Comparison of ENCODE assay signal across 1 cellular context in the genomic region with DNA sequence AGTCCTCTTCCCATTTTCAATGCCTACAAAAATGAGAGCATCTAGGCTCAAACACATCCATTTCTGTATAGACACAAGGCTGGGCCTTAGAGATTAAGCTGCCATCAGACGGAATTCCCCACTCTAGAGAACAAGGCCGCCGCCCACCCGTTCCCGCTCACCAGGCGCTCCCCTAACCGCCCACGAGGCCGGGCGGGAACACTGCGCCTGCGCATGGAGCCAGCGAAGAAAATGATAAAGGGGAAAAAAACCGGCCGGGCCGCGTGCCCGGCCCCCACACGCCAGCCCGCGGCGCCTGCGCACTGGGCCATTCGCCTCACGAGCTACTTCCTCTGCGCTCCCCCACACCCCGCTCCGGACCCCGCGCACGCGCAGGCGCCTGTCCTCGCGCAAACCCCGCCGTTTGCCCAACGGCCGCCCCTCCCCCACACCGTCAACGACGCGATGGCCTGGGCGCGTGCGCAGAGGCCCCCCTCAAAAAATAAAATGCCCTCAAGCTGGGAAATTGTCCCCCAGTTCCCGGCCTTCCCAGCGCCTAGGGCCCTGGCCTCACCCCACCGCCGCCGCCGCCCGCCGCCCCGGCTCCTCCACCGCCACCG.
TF ChIP-seq lines count a peak whose summit lies in the region.

No MANE protein-coding gene starts in this region.

TF ChIP-seq in HepG2, 621 proteins besides CTCF, POLR2A, EP300 and RAD21 (continued from another document and continues in another):
- TF ChIP-seq HDAC1 (CRISPR knock-in tag; IDR thresholded peaks at IDR 0.05) (no peak; the same call in 1 of the 2 replicates), HOXA5 (CRISPR knock-in tag; IDR thresholded peaks at IDR 0.05) (no peak), ZNF562 (CRISPR knock-in tag; IDR thresholded peaks at IDR 0.05; ENCODE audit: borderline replicate concordance) (0 out of 2 replicates have a peak, but pooled peaks have one; percentile 47), ZNF44 (CRISPR knock-in tag; IDR thresholded peaks at IDR 0.05) (0 out of 2 replicates have a peak, but pooled peaks have one; percentile 15), ZNF687 (CRISPR knock-in tag; IDR thresholded peaks at IDR 0.05) (peak; percentile 97), ZNF605 (CRISPR knock-in tag; IDR thresholded peaks at IDR 0.05) (peak; percentile 32; the same call in 1 of the 2 replicates), CHD4 (IDR thresholded peaks at IDR 0.05; ENCODE audit: borderline replicate concordance, low read length) (no peak), GLI4 (CRISPR knock-in tag; IDR thresholded peaks at IDR 0.05; ENCODE audit: borderline replicate concordance) (peak; percentile 65; the same call in 1 of the 2 replicates), RBFOX2 (IDR thresholded peaks at IDR 0.05; ENCODE audit: low read depth, low read length) (no peak), CHD2 (IDR thresholded peaks at IDR 0.05; ENCODE audit: low read depth, low read length) (peak; percentile 49; the same call in 1 of the 2 replicates), SALL1 (CRISPR knock-in tag; IDR thresholded peaks at IDR 0.05) (peak; percentile 30; the same call in 1 of the 2 replicates), NFKB2 (CRISPR knock-in tag; IDR thresholded peaks at IDR 0.05; ENCODE audit: borderline replicate concordance) (peak; percentile 45; the same call in 1 of the 2 replicates), ZNF572 (CRISPR knock-in tag; IDR thresholded peaks at IDR 0.05) (no peak), NCOA2 (CRISPR knock-in tag; IDR thresholded peaks at IDR 0.05) (no peak), ZNF563 (CRISPR knock-in tag; IDR thresholded peaks at IDR 0.05) (no peak), RBAK (CRISPR knock-in tag; IDR thresholded peaks at IDR 0.05) (no peak), PAWR (CRISPR knock-in tag; IDR thresholded peaks at IDR 0.05; ENCODE audit: borderline replicate concordance) (no peak), HOXD1 (CRISPR knock-in tag; IDR thresholded peaks at IDR 0.05) (no peak), ZNF441 (CRISPR knock-in tag; IDR thresholded peaks at IDR 0.05; ENCODE audit: borderline replicate concordance) (peak; percentile 45; the same call in 1 of the 2 replicates), HOXA9 (CRISPR knock-in tag; IDR thresholded peaks at IDR 0.05; ENCODE audit: borderline replicate concordance) (peak; percentile 82; the same call in 1 of the 2 replicates), ZFP37 (CRISPR knock-in tag; IDR thresholded peaks at IDR 0.05; ENCODE audit: borderline replicate concordance) (peak; percentile 21; the same call in 1 of the 2 replicates), TEAD2 (CRISPR knock-in tag; IDR thresholded peaks at IDR 0.05) (no peak; the same call in 1 of the 2 replicates), RFX3 (CRISPR knock-in tag; IDR thresholded peaks at IDR 0.05) (no peak), ZNF383 (CRISPR knock-in tag; IDR thresholded peaks at IDR 0.05; ENCODE audit: borderline replicate concordance) (no peak), MYC (CRISPR knock-in tag; IDR thresholded peaks at IDR 0.05; ENCODE audit: borderline replicate concordance) (peak; percentile 83; the same call in 1 of the 2 replicates), MIXL1 (CRISPR knock-in tag; IDR thresholded peaks at IDR 0.05) (no peak; the same call in 1 of the 2 replicates), ZSCAN12 (CRISPR knock-in tag; IDR thresholded peaks at IDR 0.05) (0 out of 2 replicates have a peak, but pooled peaks have one; percentile 77), MEIS2 (CRISPR knock-in tag; IDR thresholded peaks at IDR 0.05) (no peak), NR2F1 (CRISPR knock-in tag; IDR thresholded peaks at IDR 0.05) (no peak), ZNF547 (CRISPR knock-in tag; IDR thresholded peaks at IDR 0.05) (no peak), SNRNP70 (IDR thresholded peaks at IDR 0.05; ENCODE audit: low read depth, low read length) (no peak), SKI (IDR thresholded peaks at IDR 0.05; ENCODE audit: partially characterized antibody) (no peak), MXD1 (CRISPR knock-in tag; IDR thresholded peaks at IDR 0.05) (peak; percentile 52; the same call in 1 of the 2 replicates), SRY (CRISPR knock-in tag; IDR thresholded peaks at IDR 0.05) (peak; percentile 64; the same call in 1 of the 2 replicates), MTF1 (CRISPR knock-in tag; IDR thresholded peaks at IDR 0.05) (no peak), IKZF5 (CRISPR knock-in tag; IDR thresholded peaks at IDR 0.05) (peak; percentile 49; the same call in 1 of the 2 replicates), MTA1 (CRISPR knock-in tag; IDR thresholded peaks at IDR 0.05; ENCODE audit: borderline replicate concordance) (no peak)
- TF ChIP-seq, protein P1, sequence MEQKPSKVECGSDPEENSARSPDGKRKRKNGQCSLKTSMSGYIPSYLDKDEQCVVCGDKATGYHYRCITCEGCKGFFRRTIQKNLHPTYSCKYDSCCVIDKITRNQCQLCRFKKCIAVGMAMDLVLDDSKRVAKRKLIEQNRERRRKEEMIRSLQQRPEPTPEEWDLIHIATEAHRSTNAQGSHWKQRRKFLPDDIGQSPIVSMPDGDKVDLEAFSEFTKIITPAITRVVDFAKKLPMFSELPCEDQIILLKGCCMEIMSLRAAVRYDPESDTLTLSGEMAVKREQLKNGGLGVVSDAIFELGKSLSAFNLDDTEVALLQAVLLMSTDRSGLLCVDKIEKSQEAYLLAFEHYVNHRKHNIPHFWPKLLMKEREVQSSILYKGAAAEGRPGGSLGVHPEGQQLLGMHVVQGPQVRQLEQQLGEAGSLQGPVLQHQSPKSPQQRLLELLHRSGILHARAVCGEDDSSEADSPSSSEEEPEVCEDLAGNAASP (CRISPR knock-in tag; IDR thresholded peaks at IDR 0.05; ENCODE audit: borderline replicate concordance) = peak; percentile 35; the same call in 1 of the 2 replicates
- TF ChIP-seq, protein P2, sequence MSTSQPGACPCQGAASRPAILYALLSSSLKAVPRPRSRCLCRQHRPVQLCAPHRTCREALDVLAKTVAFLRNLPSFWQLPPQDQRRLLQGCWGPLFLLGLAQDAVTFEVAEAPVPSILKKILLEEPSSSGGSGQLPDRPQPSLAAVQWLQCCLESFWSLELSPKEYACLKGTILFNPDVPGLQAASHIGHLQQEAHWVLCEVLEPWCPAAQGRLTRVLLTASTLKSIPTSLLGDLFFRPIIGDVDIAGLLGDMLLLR (CRISPR knock-in tag; IDR thresholded peaks at IDR 0.05) = 0 out of 2 replicates have a peak, but pooled peaks have one; percentile 50
- TF ChIP-seq, protein P3, sequence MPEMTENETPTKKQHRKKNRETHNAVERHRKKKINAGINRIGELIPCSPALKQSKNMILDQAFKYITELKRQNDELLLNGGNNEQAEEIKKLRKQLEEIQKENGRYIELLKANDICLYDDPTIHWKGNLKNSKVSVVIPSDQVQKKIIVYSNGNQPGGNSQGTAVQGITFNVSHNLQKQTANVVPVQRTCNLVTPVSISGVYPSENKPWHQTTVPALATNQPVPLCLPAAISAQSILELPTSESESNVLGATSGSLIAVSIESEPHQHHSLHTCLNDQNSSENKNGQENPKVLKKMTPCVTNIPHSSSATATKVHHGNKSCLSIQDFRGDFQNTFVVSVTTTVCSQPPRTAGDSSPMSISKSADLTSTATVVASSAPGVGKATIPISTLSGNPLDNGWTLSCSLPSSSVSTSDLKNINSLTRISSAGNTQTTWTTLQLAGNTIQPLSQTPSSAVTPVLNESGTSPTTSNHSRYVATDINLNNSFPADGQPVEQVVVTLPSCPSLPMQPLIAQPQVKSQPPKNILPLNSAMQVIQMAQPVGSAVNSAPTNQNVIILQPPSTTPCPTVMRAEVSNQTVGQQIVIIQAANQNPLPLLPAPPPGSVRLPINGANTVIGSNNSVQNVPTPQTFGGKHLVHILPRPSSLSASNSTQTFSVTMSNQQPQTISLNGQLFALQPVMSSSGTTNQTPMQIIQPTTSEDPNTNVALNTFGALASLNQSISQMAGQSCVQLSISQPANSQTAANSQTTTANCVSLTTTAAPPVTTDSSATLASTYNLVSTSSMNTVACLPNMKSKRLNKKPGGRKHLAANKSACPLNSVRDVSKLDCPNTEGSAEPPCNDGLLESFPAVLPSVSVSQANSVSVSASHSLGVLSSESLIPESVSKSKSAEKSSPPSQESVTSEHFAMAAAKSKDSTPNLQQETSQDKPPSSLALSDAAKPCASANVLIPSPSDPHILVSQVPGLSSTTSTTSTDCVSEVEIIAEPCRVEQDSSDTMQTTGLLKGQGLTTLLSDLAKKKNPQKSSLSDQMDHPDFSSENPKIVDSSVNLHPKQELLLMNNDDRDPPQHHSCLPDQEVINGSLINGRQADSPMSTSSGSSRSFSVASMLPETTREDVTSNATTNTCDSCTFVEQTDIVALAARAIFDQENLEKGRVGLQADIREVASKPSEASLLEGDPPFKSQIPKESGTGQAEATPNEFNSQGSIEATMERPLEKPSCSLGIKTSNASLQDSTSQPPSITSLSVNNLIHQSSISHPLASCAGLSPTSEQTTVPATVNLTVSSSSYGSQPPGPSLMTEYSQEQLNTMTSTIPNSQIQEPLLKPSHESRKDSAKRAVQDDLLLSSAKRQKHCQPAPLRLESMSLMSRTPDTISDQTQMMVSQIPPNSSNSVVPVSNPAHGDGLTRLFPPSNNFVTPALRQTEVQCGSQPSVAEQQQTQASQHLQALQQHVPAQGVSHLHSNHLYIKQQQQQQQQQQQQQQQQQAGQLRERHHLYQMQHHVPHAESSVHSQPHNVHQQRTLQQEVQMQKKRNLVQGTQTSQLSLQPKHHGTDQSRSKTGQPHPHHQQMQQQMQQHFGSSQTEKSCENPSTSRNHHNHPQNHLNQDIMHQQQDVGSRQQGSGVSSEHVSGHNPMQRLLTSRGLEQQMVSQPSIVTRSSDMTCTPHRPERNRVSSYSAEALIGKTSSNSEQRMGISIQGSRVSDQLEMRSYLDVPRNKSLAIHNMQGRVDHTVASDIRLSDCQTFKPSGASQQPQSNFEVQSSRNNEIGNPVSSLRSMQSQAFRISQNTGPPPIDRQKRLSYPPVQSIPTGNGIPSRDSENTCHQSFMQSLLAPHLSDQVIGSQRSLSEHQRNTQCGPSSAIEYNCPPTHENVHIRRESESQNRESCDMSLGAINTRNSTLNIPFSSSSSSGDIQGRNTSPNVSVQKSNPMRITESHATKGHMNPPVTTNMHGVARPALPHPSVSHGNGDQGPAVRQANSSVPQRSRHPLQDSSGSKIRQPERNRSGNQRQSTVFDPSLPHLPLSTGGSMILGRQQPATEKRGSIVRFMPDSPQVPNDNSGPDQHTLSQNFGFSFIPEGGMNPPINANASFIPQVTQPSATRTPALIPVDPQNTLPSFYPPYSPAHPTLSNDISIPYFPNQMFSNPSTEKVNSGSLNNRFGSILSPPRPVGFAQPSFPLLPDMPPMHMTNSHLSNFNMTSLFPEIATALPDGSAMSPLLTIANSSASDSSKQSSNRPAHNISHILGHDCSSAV (CRISPR knock-in tag; IDR thresholded peaks at IDR 0.05; ENCODE audit: borderline replicate concordance) = no peak
- TF ChIP-seq, protein P4, sequence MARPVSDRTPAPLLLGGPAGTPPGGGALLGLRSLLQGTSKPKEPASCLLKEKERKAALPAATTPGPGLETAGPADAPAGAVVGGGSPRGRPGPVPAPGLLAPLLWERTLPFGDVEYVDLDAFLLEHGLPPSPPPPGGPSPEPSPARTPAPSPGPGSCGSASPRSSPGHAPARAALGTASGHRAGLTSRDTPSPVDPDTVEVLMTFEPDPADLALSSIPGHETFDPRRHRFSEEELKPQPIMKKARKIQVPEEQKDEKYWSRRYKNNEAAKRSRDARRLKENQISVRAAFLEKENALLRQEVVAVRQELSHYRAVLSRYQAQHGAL (CRISPR knock-in tag; IDR thresholded peaks at IDR 0.05; ENCODE audit: not compliant biosample characterization) = no peak
